2 cellular contexts compared by ENCODE assay signal in genomic region chr9:120152295-120152694, GRCh38.
TF ChIP-seq lines count a peak whose summit lies in the region.

No MANE protein-coding gene starts in this region.

TF ChIP-seq in H1, 55 proteins besides CTCF, POLR2A, EP300 and RAD21:
- TF ChIP-seq RFX5 (IDR thresholded peaks at IDR 0.05; ENCODE audit: borderline replicate concordance, low read depth, low read length) (peak; percentile 89), TCF12 (IDR thresholded peaks at IDR 0.05; ENCODE audit: low read depth, low read length) (no peak), POLR2AphosphoS5 (IDR thresholded peaks at IDR 0.05; ENCODE audit: low read depth, low read length) (0 out of 2 replicates have a peak, but pooled peaks have one; percentile 43)

TF ChIP-seq in neural cell, 6 proteins besides CTCF, POLR2A, EP300 and RAD21:
- no peak for TF ChIP-seq EZH2 (IDR thresholded peaks at IDR 0.05; ENCODE audit: borderline replicate concordance, insufficient read depth, low read length, poor library complexity, severe bottlenecking)
- no peak for TF ChIP-seq POLR2AphosphoS5 (IDR thresholded peaks at IDR 0.05)
- no peak for TF ChIP-seq SMC3 (conservative IDR thresholded peaks at IDR 0.05; ENCODE audit: poor library complexity)
- TF ChIP-seq MXI1 (conservative IDR thresholded peaks at IDR 0.05; ENCODE audit: poor library complexity, severe bottlenecking), result no peak
- TF ChIP-seq, protein P1, sequence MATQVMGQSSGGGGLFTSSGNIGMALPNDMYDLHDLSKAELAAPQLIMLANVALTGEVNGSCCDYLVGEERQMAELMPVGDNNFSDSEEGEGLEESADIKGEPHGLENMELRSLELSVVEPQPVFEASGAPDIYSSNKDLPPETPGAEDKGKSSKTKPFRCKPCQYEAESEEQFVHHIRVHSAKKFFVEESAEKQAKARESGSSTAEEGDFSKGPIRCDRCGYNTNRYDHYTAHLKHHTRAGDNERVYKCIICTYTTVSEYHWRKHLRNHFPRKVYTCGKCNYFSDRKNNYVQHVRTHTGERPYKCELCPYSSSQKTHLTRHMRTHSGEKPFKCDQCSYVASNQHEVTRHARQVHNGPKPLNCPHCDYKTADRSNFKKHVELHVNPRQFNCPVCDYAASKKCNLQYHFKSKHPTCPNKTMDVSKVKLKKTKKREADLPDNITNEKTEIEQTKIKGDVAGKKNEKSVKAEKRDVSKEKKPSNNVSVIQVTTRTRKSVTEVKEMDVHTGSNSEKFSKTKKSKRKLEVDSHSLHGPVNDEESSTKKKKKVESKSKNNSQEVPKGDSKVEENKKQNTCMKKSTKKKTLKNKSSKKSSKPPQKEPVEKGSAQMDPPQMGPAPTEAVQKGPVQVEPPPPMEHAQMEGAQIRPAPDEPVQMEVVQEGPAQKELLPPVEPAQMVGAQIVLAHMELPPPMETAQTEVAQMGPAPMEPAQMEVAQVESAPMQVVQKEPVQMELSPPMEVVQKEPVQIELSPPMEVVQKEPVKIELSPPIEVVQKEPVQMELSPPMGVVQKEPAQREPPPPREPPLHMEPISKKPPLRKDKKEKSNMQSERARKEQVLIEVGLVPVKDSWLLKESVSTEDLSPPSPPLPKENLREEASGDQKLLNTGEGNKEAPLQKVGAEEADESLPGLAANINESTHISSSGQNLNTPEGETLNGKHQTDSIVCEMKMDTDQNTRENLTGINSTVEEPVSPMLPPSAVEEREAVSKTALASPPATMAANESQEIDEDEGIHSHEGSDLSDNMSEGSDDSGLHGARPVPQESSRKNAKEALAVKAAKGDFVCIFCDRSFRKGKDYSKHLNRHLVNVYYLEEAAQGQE (IDR thresholded peaks at IDR 0.05; ENCODE audit: borderline replicate concordance), result no peak
- TF ChIP-seq TAF1 (IDR thresholded peaks at IDR 0.05; ENCODE audit: low read depth), result no peak
